24 cellular contexts compared by ENCODE assay signal in the genomic region with DNA sequence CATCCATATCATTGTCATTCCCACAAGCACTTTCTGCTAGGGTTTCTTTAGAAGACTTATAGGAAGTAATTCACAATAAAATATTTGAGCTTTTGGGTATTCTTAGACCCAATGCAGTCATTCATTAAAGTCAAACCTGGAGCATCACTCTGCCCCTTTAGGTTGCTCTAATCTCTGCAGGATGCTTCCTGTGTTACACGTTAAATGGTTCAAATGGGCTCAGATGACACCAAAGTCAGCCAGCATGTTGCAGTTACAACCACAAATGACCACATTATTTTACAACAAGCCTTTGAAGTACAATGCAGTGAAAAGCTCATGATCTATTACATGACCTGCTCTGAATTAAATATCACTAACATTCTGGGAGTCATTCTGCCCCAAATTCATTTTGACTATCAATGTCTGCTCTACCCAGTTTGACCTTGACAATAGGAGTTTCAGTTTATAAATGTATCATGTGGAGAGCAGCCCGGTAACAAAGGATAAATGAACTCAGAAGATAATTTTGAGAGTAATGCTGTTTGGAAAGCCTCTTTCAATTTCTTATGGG.
DNase-seq lines count a peak whose midpoint lies in the region; ATAC-seq and TF ChIP-seq lines count a peak whose summit lies in the region.
"Had no signal": no experiment of that assay in that cellular context is flagged by ENCODE, and none has a peak within 500 bp of the region (broad histone marks: within the 10 kb centered on the region; RNA-seq: fewer than 3 reads in every experiment).

No MANE protein-coding gene starts in this region.

- no peak overlapping the region for H3K27ac Mint-ChIP-seq in natural killer cell treated with Interleukin-12 subunit alpha and Interleukin-12 subunit beta and Interleukin-15 and Interleukin-18, amount 100 ng/mL, for 72 hours
- H3K27ac Mint-ChIP-seq in type B pancreatic cell = no peak overlapping the region
- H3K27ac Mint-ChIP-seq in endothelial cell (ENCODE audit: unreplicated experiment) = no peak overlapping the region
- H3K27ac Mint-ChIP-seq: CD4-positive, alpha-beta memory T cell had no signal

- intact Hi-C loops in dorsolateral prefrontal cortex (cut with DNase I) = no loop called here

- no peak overlapping the region for H3K4me3 Mint-ChIP-seq in natural killer cell treated with Interleukin-12 subunit alpha and Interleukin-12 subunit beta and Interleukin-15 and Interleukin-18, amount 100 ng/mL, for 72 hours
- H3K4me3 Mint-ChIP-seq in type B pancreatic cell (no peak overlapping the region), endothelial cell (ENCODE audit: unreplicated experiment) (no peak overlapping the region)
- H3K4me3 Mint-ChIP-seq: CD4-positive, alpha-beta memory T cell had no signal

- H3K27me3 Mint-ChIP-seq in natural killer cell treated with Interleukin-12 subunit alpha and Interleukin-12 subunit beta and Interleukin-15 and Interleukin-18, amount 100 ng/mL, for 72 hours = no peaks in the 10 kb centered on the region
- no peaks in the 10 kb centered on the region for H3K27me3 Mint-ChIP-seq in type B pancreatic cell
- no peaks in the 10 kb centered on the region for H3K27me3 Mint-ChIP-seq in endothelial cell (ENCODE audit: unreplicated experiment)
- H3K27me3 Mint-ChIP-seq: CD4-positive, alpha-beta memory T cell had no signal

- no peaks in the 10 kb centered on the region for H3K27me3 ChIP-seq in dorsolateral prefrontal cortex
- H3K27me3 ChIP-seq: BLaER1 treated with 17β-estradiol and CSF1 and Interleukin-3, amounts not matched to agents 10 nM and 100 nM had no signal

- TF ChIP-seq CTCF in dorsolateral prefrontal cortex (IDR thresholded peaks at IDR 0.05 in 54 of 56, conservative IDR thresholded peaks at IDR 0.05 in 2 of 56; ENCODE audit: low read depth in 1 of 56, partially characterized antibody in 56 of 56) (no peak), type B pancreatic cell (conservative IDR thresholded peaks at IDR 0.05) (no peak), endothelial cell (IDR thresholded peaks at IDR 0.05; ENCODE audit: unreplicated experiment) (no peak)

- H3K9me3 Mint-ChIP-seq in natural killer cell treated with Interleukin-12 subunit alpha and Interleukin-12 subunit beta and Interleukin-15 and Interleukin-18, amount 100 ng/mL, for 72 hours = no peaks in the 10 kb centered on the region
- H3K9me3 Mint-ChIP-seq in type B pancreatic cell (no peaks in the 10 kb centered on the region), endothelial cell (ENCODE audit: unreplicated experiment) (no peaks in the 10 kb centered on the region)
- H3K9me3 Mint-ChIP-seq: CD4-positive, alpha-beta memory T cell had no signal

- peak overlapping the region in 31 of 59 donors; percentile 8 to 84 (median 37) for H3K27ac ChIP-seq in dorsolateral prefrontal cortex
- H3K27ac ChIP-seq: 22Rv1; BLaER1 treated with 17β-estradiol and CSF1 and Interleukin-3, amounts not matched to agents 10 nM and 100 nM; KMS-11 had no signal

- DNase-seq in NCI-H146 (lab: John Stamatoyannopoulos, UW) (peak; percentile 47), NCI-H146 treated with DMSO at 0.1 percent for 48 hours (lab: John Stamatoyannopoulos, UW; ENCODE audit: unreplicated experiment) (no peak), NCI-H1930 (lab: John Stamatoyannopoulos, UW) (peak; percentile 50 to 81), dorsolateral prefrontal cortex (no peak), type B pancreatic cell (ENCODE audit: extremely low spot score, unreplicated experiment) (no peak), endothelial cell (ENCODE audit: low spot score) (no peak)
- DNase-seq in natural killer cell treated with Interleukin-12 subunit alpha and Interleukin-12 subunit beta and Interleukin-15 and Interleukin-18, amount 100 ng/mL, for 72 hours (ENCODE audit: low spot score) = no peak
- DNase-seq: ACHN; Caco-2; CD4-positive, alpha-beta memory T cell; DMS 273 treated with DMSO at 0.1 percent for 48 hours; GOT3; HCEC 1CT; IMR-90; NCI-H1092 treated with DMSO at 0.1 percent for 48 hours; NCI-H1436 treated with DMSO at 0.1 percent for 48 hours; NCI-H226; NCI-H510A treated with DMSO at 0.1 percent for 48 hours; NCI-H774; NK-92 treated with Interleukin-12 subunit alpha and Interleukin-12 subunit beta, amount 100 ng/mL, for 24 hours had no signal

- no peaks in the 10 kb centered on the region for H3K36me3 Mint-ChIP-seq in natural killer cell treated with Interleukin-12 subunit alpha and Interleukin-12 subunit beta and Interleukin-15 and Interleukin-18, amount 100 ng/mL, for 72 hours
- H3K36me3 Mint-ChIP-seq in type B pancreatic cell (peaks cover 14% of the 10 kb centered on the region), endothelial cell (ENCODE audit: low read depth, unreplicated experiment) (no peaks in the 10 kb centered on the region)
- H3K36me3 Mint-ChIP-seq: CD4-positive, alpha-beta memory T cell had no signal

- H3K4me1 Mint-ChIP-seq in natural killer cell treated with Interleukin-12 subunit alpha and Interleukin-12 subunit beta and Interleukin-15 and Interleukin-18, amount 100 ng/mL, for 72 hours (ENCODE audit: low read depth in 2 of 2) = peaks cover 0 to 5% of the 10 kb centered on the region in 2 donors
- peaks cover 6% of the 10 kb centered on the region for H3K4me1 Mint-ChIP-seq in type B pancreatic cell (ENCODE audit: unreplicated experiment)
- H3K4me1 Mint-ChIP-seq in endothelial cell (ENCODE audit: unreplicated experiment) = no peaks in the 10 kb centered on the region
- H3K4me1 Mint-ChIP-seq: CD4-positive, alpha-beta memory T cell had no signal

- H3K4me3 ChIP-seq in dorsolateral prefrontal cortex = no peak overlapping the region
- H3K4me3 ChIP-seq: BLaER1 treated with 17β-estradiol and CSF1 and Interleukin-3, amounts not matched to agents 10 nM and 100 nM had no signal

- peak; percentile 36 to 53 for ATAC-seq in natural killer cell treated with Interleukin-12 subunit alpha and Interleukin-12 subunit beta and Interleukin-15 and Interleukin-18, amount 100 ng/mL, for 72 hours
- no peak for ATAC-seq in GM19023 (IDR thresholded peaks at IDR 0.05; ENCODE audit: unreplicated experiment)

Comparison
In these comparisons a context has a peak if more than half of its experiments do, and no peak if none do; other contexts are left out.
1. DNase-seq: peak in NCI-H146 (single experiment) and NCI-H1930 (2 of 2); none in NCI-H146 treated with DMSO at 0.1 percent for 48 hours (single experiment), dorsolateral prefrontal cortex (0 of 10), natural killer cell treated with Interleukin-12 subunit alpha and Interleukin-12 subunit beta and Interleukin-15 and Interleukin-18, amount 100 ng/mL, for 72 hours (single experiment), type B pancreatic cell (single experiment) and endothelial cell (single experiment).